22 cellular contexts compared by ENCODE assay signal in genomic region chr6:145621776-145622175, GRCh38.
DNase-seq lines count a peak whose midpoint lies in the region; ATAC-seq and FAIRE-seq lines count a peak whose summit lies in the region.
"Had no signal": no experiment of that assay in that cellular context is flagged by ENCODE, and none has a peak within 500 bp of the region (broad histone marks: within the 10 kb centered on the region; RNA-seq: fewer than 3 reads in every experiment).

No MANE protein-coding gene starts in this region.

- no peaks in the 10 kb centered on the region for H3K4me1 Mint-ChIP-seq in naive thymus-derived CD8-positive, alpha-beta T cell
- no peaks in the 10 kb centered on the region for H3K4me1 Mint-ChIP-seq in activated naive CD8-positive, alpha-beta T cell treated with anti-CD3 and anti-CD28 coated beads for 36 hours
- H3K4me1 Mint-ChIP-seq: neural progenitor cell; stimulated activated effector memory CD8-positive, alpha-beta T cell treated with anti-CD3 and anti-CD28 coated beads, Interleukin-12 subunit alpha, Interleukin-12 subunit beta, amount 100 ng/mL, for 72 hours had no signal

- peaks cover 5 to 14% (median 6%) of the 10 kb centered on the region in 3 donors for H3K36me3 Mint-ChIP-seq in naive thymus-derived CD8-positive, alpha-beta T cell
- peaks cover 9% of the 10 kb centered on the region for H3K36me3 Mint-ChIP-seq in activated naive CD8-positive, alpha-beta T cell treated with anti-CD3 and anti-CD28 coated beads for 36 hours
- H3K36me3 Mint-ChIP-seq: neural progenitor cell; stimulated activated effector memory CD8-positive, alpha-beta T cell treated with anti-CD3 and anti-CD28 coated beads, Interleukin-12 subunit alpha, Interleukin-12 subunit beta, amount 100 ng/mL, for 72 hours had no signal

- peak; percentile 44 for FAIRE-seq in GM19239 (lab: Jason Lieb, UNC)
- FAIRE-seq: D721Med, G401.6, GM12892 had no signal

- ATAC-seq in GM21529 (IDR thresholded peaks at IDR 0.05; ENCODE audit: unreplicated experiment) (peak; percentile 82), HG03064 (IDR thresholded peaks at IDR 0.05; ENCODE audit: low read depth, unreplicated experiment) (peak; percentile 58), HG02970 (IDR thresholded peaks at IDR 0.05; ENCODE audit: low FRiP score, unreplicated experiment) (no peak)
- no peak for ATAC-seq in naive thymus-derived CD8-positive, alpha-beta T cell
- ATAC-seq: left cardiac atrium; stimulated activated effector memory CD8-positive, alpha-beta T cell treated with anti-CD3 and anti-CD28 coated beads, Interleukin-12 subunit alpha, Interleukin-12 subunit beta, amount 100 ng/mL, for 72 hours had no signal

- POLR2A ChIA-PET in naive thymus-derived CD8-positive, alpha-beta T cell (lab: Charles Lee): no interaction called here

- H3K27me3 Mint-ChIP-seq in naive thymus-derived CD8-positive, alpha-beta T cell: no peaks in the 10 kb centered on the region
- H3K27me3 Mint-ChIP-seq in activated naive CD8-positive, alpha-beta T cell treated with anti-CD3 and anti-CD28 coated beads for 36 hours: no peaks in the 10 kb centered on the region
- H3K27me3 Mint-ChIP-seq: B cell had no signal

- peaks cover 0 to 20% (median 11%) of the 10 kb centered on the region in 9 donors for H3K9me3 Mint-ChIP-seq in naive thymus-derived CD8-positive, alpha-beta T cell
- peaks cover 11% of the 10 kb centered on the region for H3K9me3 Mint-ChIP-seq in activated naive CD8-positive, alpha-beta T cell treated with anti-CD3 and anti-CD28 coated beads for 36 hours
- H3K9me3 Mint-ChIP-seq: neural progenitor cell had no signal

- no peak overlapping the region for H3K4me3 Mint-ChIP-seq in naive thymus-derived CD8-positive, alpha-beta T cell
- no peak overlapping the region for H3K4me3 Mint-ChIP-seq in activated naive CD8-positive, alpha-beta T cell treated with anti-CD3 and anti-CD28 coated beads for 36 hours
- H3K4me3 Mint-ChIP-seq: activated naive CD8-positive, alpha-beta T cell treated with anti-CD3 and anti-CD28 coated beads, Interleukin-2, amount 10 ng/mL, durations not matched to agents 7 days and 5 days; activated T-helper 1 cell treated with anti-CD3 and anti-CD28 coated beads, Interleukin-12 subunit alpha, Interleukin-12 subunit beta, Interleukin-2, Interleukin-4 antibody, amounts not matched to agents 30 ng/mL and 10 ng/mL and 1 ng/mL, durations not matched to agents 14 hours and 24 hours and 36 hours; B cell; neural progenitor cell; stimulated activated effector memory CD8-positive, alpha-beta T cell treated with anti-CD3 and anti-CD28 coated beads, Interleukin-12 subunit alpha, Interleukin-12 subunit beta, amount 100 ng/mL, for 72 hours; T-helper 2 cell treated with Interferon-gamma antibody and Interleukin-4, amounts not matched to agents 5 μg/mL and 100 μg/mL, for 36 hours had no signal

- no peak overlapping the region for H3K27ac Mint-ChIP-seq in naive thymus-derived CD8-positive, alpha-beta T cell
- H3K27ac Mint-ChIP-seq in activated naive CD8-positive, alpha-beta T cell treated with anti-CD3 and anti-CD28 coated beads for 36 hours: no peak overlapping the region
- H3K27ac Mint-ChIP-seq: activated naive CD8-positive, alpha-beta T cell treated with anti-CD3 and anti-CD28 coated beads, Interleukin-2, amount 10 ng/mL, durations not matched to agents 7 days and 5 days; activated T-helper 1 cell treated with anti-CD3 and anti-CD28 coated beads, Interleukin-12 subunit alpha, Interleukin-12 subunit beta, Interleukin-2, Interleukin-4 antibody, amounts not matched to agents 30 ng/mL and 10 ng/mL and 1 ng/mL, durations not matched to agents 14 hours and 24 hours and 36 hours; B cell; neural progenitor cell; stimulated activated effector memory CD8-positive, alpha-beta T cell treated with anti-CD3 and anti-CD28 coated beads, Interleukin-12 subunit alpha, Interleukin-12 subunit beta, amount 100 ng/mL, for 72 hours; T-helper 2 cell treated with Interferon-gamma antibody and Interleukin-4, amounts not matched to agents 5 μg/mL and 100 μg/mL, for 36 hours had no signal

- no peak for DNase-seq in GM19239 (ENCODE audit: insufficient read length, low spot score)
- no peak for DNase-seq in naive thymus-derived CD8-positive, alpha-beta T cell
- no peak for DNase-seq in kidney tubule cell (ENCODE audit: low spot score)
- no peak for DNase-seq in activated naive CD8-positive, alpha-beta T cell treated with anti-CD3 and anti-CD28 coated beads for 36 hours
- DNase-seq: activated naive CD8-positive, alpha-beta T cell treated with anti-CD3 and anti-CD28 coated beads, Interleukin-2, amount 10 ng/mL, durations not matched to agents 7 days and 5 days; brain microvascular endothelial cell; foreskin melanocyte; left cardiac atrium; PC-9; stimulated activated CD4-positive, alpha-beta T cell treated with anti-CD3 and anti-CD28 coated beads, Interleukin-12 subunit alpha, Interleukin-12 subunit beta, amount 100 ng/mL, for 4 hours; tibial artery had no signal

Comparison
In these comparisons a context has a peak if more than half of its experiments do, and no peak if none do; other contexts are left out.
1. ATAC-seq: peak in GM21529 (single experiment) and HG03064 (single experiment); none in naive thymus-derived CD8-positive, alpha-beta T cell (0 of 2) and HG02970 (single experiment).